ENCODE assay signal across 14 cellular contexts in genomic region chr4:76588268-76588667, GRCh38.
DNase-seq lines count a peak whose midpoint lies in the region; TF ChIP-seq lines count a peak whose summit lies in the region.
"Had no signal": no experiment of that assay in that cellular context is flagged by ENCODE, and none has a peak within 500 bp of the region (broad histone marks: within the 10 kb centered on the region; RNA-seq: fewer than 3 reads in every experiment).

No MANE protein-coding gene starts in this region.

- in situ Hi-C loops in mammary epithelial cell (cut with MboI; ENCODE audit: low sequenced_read_pairs in 2 of 2), result no loop called here

- H3K79me1 ChIP-seq in mesenchymal stem cell (replicated peaks; ENCODE audit: low read length, poor library complexity, severe bottlenecking), result no peaks in the 10 kb centered on the region

- H2BK120ac ChIP-seq in mesenchymal stem cell (ENCODE audit: low read depth, low read length), result peak overlapping the region; percentile 86

- no peak overlapping the region for H4K8ac ChIP-seq in mesenchymal stem cell (ENCODE audit: low read length)

- H3K14ac ChIP-seq in mesenchymal stem cell (ENCODE audit: low read length in 2 of 2), result no peak overlapping the region

- no peak for TF ChIP-seq POLR2A in thyroid gland (IDR thresholded peaks at IDR 0.05)
- no peak for TF ChIP-seq POLR2A in uterus (IDR thresholded peaks at IDR 0.05)

- TF ChIP-seq CTCF in mammary epithelial cell (conservative IDR thresholded peaks at IDR 0.05 in 1 of 2, IDR thresholded peaks at IDR 0.05 in 1 of 2; ENCODE audit: extremely low read depth in 1 of 2, insufficient read depth in 1 of 2, low read depth in 1 of 2, low read length in 2 of 2) (no peak), thyroid gland (IDR thresholded peaks at IDR 0.05) (no peak), uterus (IDR thresholded peaks at IDR 0.05) (no peak)

- H2AFZ ChIP-seq in mammary epithelial cell (ENCODE audit: low read depth, low read length) (no peak overlapping the region), mesenchymal stem cell (ENCODE audit: low read depth, low read length) (no peak overlapping the region)

- intact Hi-C loops in mammary epithelial cell (cut with micrococcal nuclease) (loop anchor here (5.0 kb wide), 3 partner anchors 61 to 144 kb away; no protein-coding TSS in a partner anchor), thyroid gland (cut with DNase I) (no loop called here), uterus (cut with DNase I; ENCODE audit: low total_unique reads) (no loop called here)

- H3K23ac ChIP-seq in mesenchymal stem cell (ENCODE audit: low read length in 2 of 2), result no peak overlapping the region

- DNase-seq in mammary epithelial cell (no peak), mesenchymal stem cell (no peak), thyroid gland (no peak), activated T-cell treated with anti-CD3 and anti-CD28 coated beads for 4 hours (no peak), uterus (no peak), SW 1271 (lab: John Stamatoyannopoulos, UW) (no peak)
- DNase-seq: DMS53, esophagus squamous epithelium, NCI-H2029, NCI-H748 treated with DMSO at 0.1 percent for 48 hours, RPMI8226, T-helper 2 cell had no signal

- dilution Hi-C loops in mammary epithelial cell (cut with HindIII; ENCODE audit: low sequenced_read_pairs), result no loop called here

- peak overlapping the region in 1 of 2 experiments; percentile 60 for H3K4ac ChIP-seq in mesenchymal stem cell (ENCODE audit: low read depth in 1 of 2, low read length in 2 of 2)

- H3K4me3 ChIP-seq in HUES64 (ENCODE audit: low read length), result no peak overlapping the region
- H3K4me3 ChIP-seq in mammary epithelial cell (replicated peaks in 1 of 3; ENCODE audit: insufficient read depth in 1 of 3, low read depth in 2 of 3, low read length in 3 of 3), result no peak overlapping the region
- H3K4me3 ChIP-seq in mesenchymal stem cell (ENCODE audit: insufficient read depth in 1 of 2, low read depth in 1 of 2, low read length in 2 of 2), result no peak overlapping the region
- no peak overlapping the region for H3K4me3 ChIP-seq in thyroid gland (replicated peaks in 1 of 3)
- no peak overlapping the region for H3K4me3 ChIP-seq in uterus
- H3K4me3 ChIP-seq: BLaER1, esophagus squamous epithelium had no signal

- peak overlapping the region; percentile 50 to 87 for H2BK12ac ChIP-seq in mesenchymal stem cell (ENCODE audit: low read length in 2 of 2)

- peak overlapping the region; percentile 29; the same call in 1 of the 2 replicates for H3K9ac ChIP-seq in HUES64 (ENCODE audit: low read depth, low read length)
- no peak overlapping the region for H3K9ac ChIP-seq in mammary epithelial cell (ENCODE audit: insufficient read depth, low read length)
- H3K9ac ChIP-seq in mesenchymal stem cell (ENCODE audit: low read length), result no peak overlapping the region
- H3K9ac ChIP-seq: BLaER1 had no signal

- peak overlapping the region; percentile 2 for H4K91ac ChIP-seq in mesenchymal stem cell (ENCODE audit: low read length)

- peak overlapping the region; percentile 37 for H2BK15ac ChIP-seq in mesenchymal stem cell (ENCODE audit: low read depth, poor library complexity, severe bottlenecking)

- CTCF ChIA-PET in mammary epithelial cell (lab: Charles Lee; ENCODE audit: low non-redundant PET), result no interaction called here

- no peak overlapping the region for H2BK5ac ChIP-seq in mesenchymal stem cell (ENCODE audit: low read depth, low read length, poor library complexity, severe bottlenecking)

- 53% methylated on average over 2 of the region's 2 CpGs for WGBS in HUES64
- WGBS in mammary epithelial cell (ENCODE audit: low coverage, missing lambda C conversion rate), result 47% methylated on average over 2 of the region's 2 CpGs
- WGBS in mesenchymal stem cell, result 65% methylated on average over 2 of the region's 2 CpGs
- 73 to 87% methylated on average over 2 of the region's 2 CpGs for WGBS in thyroid gland, 2 donors

- peaks cover 30% of the 10 kb centered on the region for H3K79me2 ChIP-seq in mammary epithelial cell (ENCODE audit: insufficient read depth, low read length)

- H3K27ac ChIP-seq in HUES64 (ENCODE audit: low read depth, low read length), result peak overlapping the region; percentile 40
- H3K27ac ChIP-seq in mammary epithelial cell (ENCODE audit: insufficient read depth, low read depth, low read length), result peak overlapping the region; percentile 4
- no peak overlapping the region for H3K27ac ChIP-seq in mesenchymal stem cell (ENCODE audit: low read length, poor library complexity, severe bottlenecking)
- H3K27ac ChIP-seq in thyroid gland, result peak overlapping the region; percentile 83 to 86 (median 84)
- H3K27ac ChIP-seq in uterus, result no peak overlapping the region
- H3K27ac ChIP-seq: BLaER1, esophagus squamous epithelium had no signal

- H4K20me1 ChIP-seq in mammary epithelial cell (ENCODE audit: insufficient read depth, low read length), result no peaks in the 10 kb centered on the region
- H4K20me1 ChIP-seq: BLaER1 had no signal

- H3K36me3 ChIP-seq in HUES64 (ENCODE audit: insufficient read depth, low read length) (no peaks in the 10 kb centered on the region), mammary epithelial cell (ENCODE audit: insufficient read depth, low read length) (no peaks in the 10 kb centered on the region), mesenchymal stem cell (ENCODE audit: control insufficient read depth in 1 of 2, insufficient read depth in 2 of 2, low read depth in 1 of 2, low read length in 2 of 2) (no peaks in the 10 kb centered on the region), thyroid gland (no peaks in the 10 kb centered on the region), uterus (no peaks in the 10 kb centered on the region)
- H3K36me3 ChIP-seq: BLaER1, esophagus squamous epithelium had no signal

- H3K4me1 ChIP-seq in HUES64 (ENCODE audit: insufficient read depth, low read length), result peaks cover 67% of the 10 kb centered on the region
- H3K4me1 ChIP-seq in mammary epithelial cell (ENCODE audit: insufficient read depth, low read length), result peaks cover 46% of the 10 kb centered on the region
- H3K4me1 ChIP-seq in mesenchymal stem cell (ENCODE audit: control insufficient read depth, insufficient read depth, low read depth, low read length), result peaks cover 16% of the 10 kb centered on the region
- peaks cover 45 to 54% of the 10 kb centered on the region in 2 donors for H3K4me1 ChIP-seq in thyroid gland
- H3K4me1 ChIP-seq in uterus, result no peaks in the 10 kb centered on the region

- H3K4me2 ChIP-seq in mammary epithelial cell (ENCODE audit: insufficient read depth, low read depth, low read length), result peak overlapping the region; percentile 95
- no peak overlapping the region for H3K4me2 ChIP-seq in mesenchymal stem cell (ENCODE audit: low read length, poor library complexity, severe bottlenecking)
- H3K4me2 ChIP-seq: BLaER1 had no signal

- H3K27me3 ChIP-seq in HUES64 (ENCODE audit: insufficient read depth, low read length) (no peaks in the 10 kb centered on the region), mammary epithelial cell (ENCODE audit: insufficient read depth, low read length) (no peaks in the 10 kb centered on the region), mesenchymal stem cell (ENCODE audit: control insufficient read depth in 1 of 2, insufficient read depth in 1 of 2, low read length in 2 of 2) (no peaks in the 10 kb centered on the region), thyroid gland (no peaks in the 10 kb centered on the region), uterus (no peaks in the 10 kb centered on the region)
- H3K27me3 ChIP-seq: esophagus squamous epithelium had no signal

- no TSS peak for BruUV-seq in mammary epithelial cell (replicated peaks; lab: Mats Ljungman, UMichigan)

- H2AK5ac ChIP-seq in mesenchymal stem cell (ENCODE audit: low read length, severe bottlenecking), result peak overlapping the region; percentile 98

- H3K9me3 ChIP-seq in HUES64 (ENCODE audit: insufficient read depth, low read depth, low read length) (no peaks in the 10 kb centered on the region), mammary epithelial cell (replicated peaks; ENCODE audit: insufficient read depth, low read length) (no peaks in the 10 kb centered on the region), mesenchymal stem cell (ENCODE audit: control insufficient read depth, low read length) (no peaks in the 10 kb centered on the region), thyroid gland (no peaks in the 10 kb centered on the region), uterus (no peaks in the 10 kb centered on the region)
- H3K9me3 ChIP-seq: BLaER1, esophagus squamous epithelium had no signal

- peak overlapping the region; percentile 57 to 73 for H3K18ac ChIP-seq in mesenchymal stem cell (ENCODE audit: low read depth in 1 of 2, low read length in 2 of 2)

Comparison
In these comparisons a context has a peak if more than half of its experiments do, and no peak if none do; other contexts are left out.
1. H3K27ac ChIP-seq: peak in HUES64 (single experiment), mammary epithelial cell (single experiment) and thyroid gland (3 of 3); none in mesenchymal stem cell (single experiment) and uterus (0 of 2).